In genomic region chrX:115892056-115892708, GRCh38 we compare ENCODE assay signal across 9 cellular contexts.
DNase-seq lines count a peak whose midpoint lies in the region; ATAC-seq and TF ChIP-seq lines count a peak whose summit lies in the region.
"Had no signal": no experiment of that assay in that cellular context is flagged by ENCODE, and none has a peak within 500 bp of the region (broad histone marks: within the 10 kb centered on the region; RNA-seq: fewer than 3 reads in every experiment).

No MANE protein-coding gene starts in this region.

- 0 out of 2 replicates have a peak, but pooled peaks have one; percentile 22 for TF ChIP-seq RAD21 in Ishikawa (IDR thresholded peaks at IDR 0.05; ENCODE audit: low read depth)

- DNase-seq in AG08396 (ENCODE audit: low spot score) = peak; percentile 15
- DNase-seq in cerebellar cortex (ENCODE audit: low spot score) = peak; percentile 27
- peak in 2 of 3 donors; percentile 22 to 46 for DNase-seq in mucosa of descending colon
- DNase-seq in sciatic nerve (ENCODE audit: low spot score) = no peak
- no peak for DNase-seq in hepatic stellate cell (ENCODE audit: low spot score)

- intact Hi-C loops in mucosa of descending colon (cut with DNase I, micrococcal nuclease) (no loop called here), sciatic nerve (cut with DNase I) (no loop called here)

- H3K4me1 ChIP-seq in mucosa of descending colon (ENCODE audit: low read depth) = no peaks in the 10 kb centered on the region

- no peak for TF ChIP-seq EP300 in Ishikawa (IDR thresholded peaks at IDR 0.05; ENCODE audit: borderline replicate concordance)

- no peak for TF ChIP-seq POLR2A in GM18505 (IDR thresholded peaks at IDR 0.05; ENCODE audit: borderline replicate concordance, extremely low read depth, insufficient read depth, insufficient read length)

- H3K9me3 ChIP-seq in mucosa of descending colon = no peaks in the 10 kb centered on the region
- H3K9me3 ChIP-seq: body of pancreas had no signal

- peak; percentile 80 for ATAC-seq in mucosa of descending colon
- no peak for ATAC-seq in sciatic nerve
- no peak for ATAC-seq in GM18505 (IDR thresholded peaks at IDR 0.05; ENCODE audit: unreplicated experiment)
- no peak for ATAC-seq in HG03108 (IDR thresholded peaks at IDR 0.05; ENCODE audit: unreplicated experiment)

- no peak for TF ChIP-seq CTCF in mucosa of descending colon (IDR thresholded peaks at IDR 0.05)

- no peak overlapping the region for H3K4me3 ChIP-seq in mucosa of descending colon
- H3K4me3 ChIP-seq: body of pancreas had no signal

- no peaks in the 10 kb centered on the region for H3K36me3 ChIP-seq in mucosa of descending colon (ENCODE audit: low read depth)

TF ChIP-seq in Ishikawa, 13 proteins besides CTCF, POLR2A, EP300 and RAD21:
- TF ChIP-seq USF1 (IDR thresholded peaks at IDR 0.05) (no peak), NFIC (IDR thresholded peaks at IDR 0.05) (peak; percentile 40), ZBTB7A (IDR thresholded peaks at IDR 0.05; ENCODE audit: low read depth) (no peak), YY1 (IDR thresholded peaks at IDR 0.05; ENCODE audit: low read depth) (no peak)

Comparison
In these comparisons a context has a peak if more than half of its experiments do, and no peak if none do; other contexts are left out.
1. DNase-seq: peak in AG08396 (single experiment), cerebellar cortex (single experiment) and mucosa of descending colon (2 of 3); none in sciatic nerve (single experiment) and hepatic stellate cell (single experiment).